In genomic region chr12:94205738-94206310, GRCh38 we compare ENCODE assay signal across 10 cellular contexts. TPM values are rescaled to one million over a fixed set of nuclear protein-coding genes. Genes with fewer than 3 reads are reported as not detected.
DNase-seq lines count a peak whose midpoint lies in the region; ATAC-seq and TF ChIP-seq lines count a peak whose summit lies in the region.
"Had no signal": no experiment of that assay in that cellular context is flagged by ENCODE, and none has a peak within 500 bp of the region (broad histone marks: within the 10 kb centered on the region; RNA-seq: fewer than 3 reads in every experiment).

No MANE protein-coding gene starts in this region.

- H3K27ac Mint-ChIP-seq in activated naive CD8-positive, alpha-beta T cell: peak overlapping the region; percentile 87
- peak overlapping the region; percentile 92 to 98 for H3K27ac Mint-ChIP-seq in natural killer cell

- H3K9me3 Mint-ChIP-seq in activated naive CD8-positive, alpha-beta T cell (ENCODE audit: low read depth): no peaks in the 10 kb centered on the region
- H3K9me3 Mint-ChIP-seq in natural killer cell: peaks cover 0 to 2% of the 10 kb centered on the region in 2 donors

- H2AFZ ChIP-seq in MM.1S (ENCODE audit: low read length): no peak overlapping the region

- H3K36me3 Mint-ChIP-seq in activated naive CD8-positive, alpha-beta T cell: peaks cover 4% of the 10 kb centered on the region
- no peaks in the 10 kb centered on the region for H3K36me3 Mint-ChIP-seq in natural killer cell

- peak overlapping the region; percentile 99 for H3K9ac ChIP-seq in MM.1S (ENCODE audit: low read length)

- peaks cover 70% of the 10 kb centered on the region for H3K4me1 Mint-ChIP-seq in activated naive CD8-positive, alpha-beta T cell (ENCODE audit: low read depth)
- peaks cover 58 to 67% of the 10 kb centered on the region in 2 donors for H3K4me1 Mint-ChIP-seq in natural killer cell

- H3K27ac ChIP-seq in MM.1S (ENCODE audit: low read length) (peak overlapping the region; percentile 99), ascending aorta (no peak overlapping the region)

- ATAC-seq in natural killer cell: peak in 2 of 3 donors; percentile 10 to 14
- ATAC-seq: heart right ventricle, left lung had no signal

- H3K9me2 ChIP-seq in MM.1S (replicated peaks; ENCODE audit: insufficient read depth, low read length): no peaks in the 10 kb centered on the region

- no peak for DNase-seq in GM12864 (ENCODE audit: low read depth)
- peak; percentile 36 for DNase-seq in MM.1S
- no peak for DNase-seq in natural killer cell
- DNase-seq in dedifferentiated amniotic fluid mesenchymal stem cell (ENCODE audit: extremely low spot score): no peak
- no peak for DNase-seq in ascending aorta (ENCODE audit: low spot score in 2 of 2)
- no peak for DNase-seq in amniotic stem cell (lab: John Stamatoyannopoulos, UW)
- DNase-seq: activated effector memory CD4-positive, alpha-beta T cell treated with Interleukin-2 at 50 U/mL for 16 hours; heart right ventricle; left lung had no signal

- H4K20me1 ChIP-seq in MM.1S (ENCODE audit: insufficient read depth, low read length): no peaks in the 10 kb centered on the region

- no peaks in the 10 kb centered on the region for H3K27me3 Mint-ChIP-seq in activated naive CD8-positive, alpha-beta T cell
- H3K27me3 Mint-ChIP-seq in natural killer cell (ENCODE audit: low read depth in 2 of 2): no peaks in the 10 kb centered on the region

- TF ChIP-seq CTCF in GM12864 (IDR thresholded peaks at IDR 0.05; ENCODE audit: low read depth, low read length, missing control alignments) (no peak), MM.1S (IDR thresholded peaks at IDR 0.05; ENCODE audit: low read length) (no peak), natural killer cell (IDR thresholded peaks at IDR 0.05) (no peak), ascending aorta (IDR thresholded peaks at IDR 0.05) (no peak)

- peak overlapping the region; percentile 49 for H3K4me3 Mint-ChIP-seq in activated naive CD8-positive, alpha-beta T cell
- H3K4me3 Mint-ChIP-seq in natural killer cell: peak overlapping the region; percentile 58

- H3K9me3 ChIP-seq in MM.1S (replicated peaks; ENCODE audit: insufficient read depth, low read length): no peaks in the 10 kb centered on the region
- no peaks in the 10 kb centered on the region for H3K9me3 ChIP-seq in ascending aorta
- H3K9me3 ChIP-seq: heart right ventricle, left lung had no signal

- peaks cover 57% of the 10 kb centered on the region for H3K4me1 ChIP-seq in MM.1S (ENCODE audit: low read length)
- H3K4me1 ChIP-seq in ascending aorta: peaks cover 0 to 7% of the 10 kb centered on the region in 2 donors

- peaks cover 87% of the 10 kb centered on the region for H3K79me2 ChIP-seq in MM.1S (ENCODE audit: low read length)

- peaks cover 72% of the 10 kb centered on the region for H3F3A ChIP-seq in MM.1S (ENCODE audit: insufficient read depth, low read length)

- peak overlapping the region; percentile 97 for H3K4me2 ChIP-seq in MM.1S (ENCODE audit: low read depth, low read length)

- peak overlapping the region; percentile 34 for H3K4me3 ChIP-seq in GM12864 (ENCODE audit: low read depth, low read length)
- peak overlapping the region; percentile 52 for H3K4me3 ChIP-seq in MM.1S (ENCODE audit: low read length)
- no peak overlapping the region for H3K4me3 ChIP-seq in ascending aorta
- H3K4me3 ChIP-seq: heart right ventricle, left lung had no signal

- intact Hi-C loops in natural killer cell (cut with micrococcal nuclease): loop anchor here (2.0 to 10.0 kb wide), 3 partner anchors 25 to 59 kb away; no protein-coding TSS in a partner anchor
- intact Hi-C loops in ascending aorta (cut with DNase I): no loop called here

- H3K36me3 ChIP-seq in MM.1S (replicated peaks; ENCODE audit: insufficient read depth, low read length): peaks cover 22% of the 10 kb centered on the region
- H3K36me3 ChIP-seq in ascending aorta: no peaks in the 10 kb centered on the region

- H3K27me3 ChIP-seq in MM.1S (replicated peaks; ENCODE audit: insufficient read depth, low read length) (no peaks in the 10 kb centered on the region), ascending aorta (no peaks in the 10 kb centered on the region)
- H3K27me3 ChIP-seq: heart right ventricle, left lung had no signal

RNA-seq across cellular contexts. Expression of gene PLXNC1, which starts 57.4 kb away (rescaled TPM):
- total RNA-seq in natural killer cell (10 to 100 TPM; 22.0 to 30.7 (median 26.5) TPM), ascending aorta (1.8 TPM)

Comparison
In these comparisons a context has a peak if more than half of its experiments do, and no peak if none do; other contexts are left out.
1. H3K4me3 ChIP-seq: peak in GM12864 (single experiment) and MM.1S (single experiment); none in ascending aorta (0 of 2).